ENCODE assay signal across 28 cellular contexts in the genomic region with DNA sequence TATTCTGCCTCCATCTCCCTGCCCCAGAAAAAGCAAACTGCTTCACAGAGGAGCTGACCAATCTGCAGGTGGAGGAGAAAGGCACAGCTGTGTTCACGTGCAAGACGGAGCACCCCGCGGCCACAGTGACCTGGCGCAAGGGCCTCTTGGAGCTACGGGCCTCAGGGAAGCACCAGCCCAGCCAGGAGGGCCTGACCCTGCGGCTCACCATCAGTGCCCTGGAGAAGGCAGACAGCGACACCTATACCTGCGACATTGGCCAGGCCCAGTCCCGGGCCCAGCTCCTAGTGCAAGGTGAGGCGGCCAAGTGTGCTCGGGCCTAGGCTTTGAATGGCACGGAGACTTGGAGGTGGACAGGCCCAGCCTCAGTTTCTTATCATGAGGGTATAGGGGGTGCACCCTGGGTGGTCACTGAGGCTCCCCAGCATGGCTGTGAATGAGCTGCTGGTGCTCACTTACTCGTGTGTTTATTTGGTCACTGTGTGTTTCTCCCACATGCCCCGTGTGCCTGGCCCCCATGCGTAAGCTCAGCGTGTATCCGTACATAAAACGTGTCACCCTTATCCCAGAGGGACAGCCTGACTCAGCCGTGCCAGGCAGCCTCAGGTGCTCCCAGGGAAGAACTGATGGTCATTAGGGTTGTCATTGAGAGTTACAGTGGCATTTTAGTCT.
A peak's percentile ranks its signal among the peaks of the same experiment; 100 is the strongest.
DNase-seq lines count a peak whose midpoint lies in the region; FAIRE-seq and TF ChIP-seq lines count a peak whose summit lies in the region.
"Had no signal": no experiment of that assay in that cellular context is flagged by ENCODE, and none has a peak within 500 bp of the region (broad histone marks: within the 10 kb centered on the region; RNA-seq: fewer than 3 reads in every experiment).

No MANE protein-coding gene starts in this region.

- WGBS in transverse colon (ENCODE audit: low coverage in 1 of 2), 2 donors, result 85 to 96% methylated on average over 5 to 16 of the region's 20 CpGs

- H3K27ac ChIP-seq in cardiac muscle cell (peak overlapping the region; percentile 30), neural progenitor cell (no peak overlapping the region), transverse colon (no peak overlapping the region)
- H3K27ac ChIP-seq: A549, PC-9, prostate gland, skin epidermis, stomach, tibial artery had no signal

- H3K36me3 ChIP-seq in cardiac muscle cell (peaks cover 91% of the 10 kb centered on the region), neural progenitor cell (no peaks in the 10 kb centered on the region), transverse colon (no peaks in the 10 kb centered on the region)
- H3K36me3 ChIP-seq: prostate gland had no signal

- peaks cover 3% of the 10 kb centered on the region for H3K4me1 Mint-ChIP-seq in activated naive CD4-positive, alpha-beta T cell treated with anti-CD3 and anti-CD28 coated beads, Interleukin-2, amount 10 ng/mL, durations not matched to agents 7 days and 5 days
- peaks cover 4% of the 10 kb centered on the region for H3K4me1 Mint-ChIP-seq in neural progenitor cell
- H3K4me1 Mint-ChIP-seq: B cell, neural crest cell, WTC11 had no signal

- no peak for TF ChIP-seq POLR2A in transverse colon (IDR thresholded peaks at IDR 0.05)

- TF ChIP-seq CTCF in cardiac muscle cell (IDR thresholded peaks at IDR 0.05; ENCODE audit: low read depth, low read length) (no peak), neural progenitor cell (IDR thresholded peaks at IDR 0.05) (no peak), transverse colon (IDR thresholded peaks at IDR 0.05) (no peak), D721Med (IDR thresholded peaks at IDR 0.05; ENCODE audit: insufficient read depth, missing control alignments) (no peak)

- intact Hi-C loops in transverse colon (cut with DNase I; ENCODE audit: low total_unique reads), result no loop called here

- FAIRE-seq in D721Med (lab: Jason Lieb, UNC), result no peak
- FAIRE-seq: A549, GM19239, H54, islet of Langerhans had no signal

- in situ Hi-C loops in transverse colon (cut with MboI; ENCODE audit: low pct_ligation_motif_present in 1 of 4, low pct_unique_long_range_greater_than_20kb in 1 of 4, low sequenced_read_pairs in 3 of 4), result no loop called here

- H3K9ac ChIP-seq in neural progenitor cell, result no peak overlapping the region

- H3K9me3 ChIP-seq in cardiac muscle cell (ENCODE audit: low read depth) (no peaks in the 10 kb centered on the region), neural progenitor cell (ENCODE audit: low read depth) (no peaks in the 10 kb centered on the region), transverse colon (no peaks in the 10 kb centered on the region)
- H3K9me3 ChIP-seq: A549, mucosa of descending colon, prostate gland, stomach, tibial artery had no signal

- no peaks in the 10 kb centered on the region for H3K79me2 ChIP-seq in neural progenitor cell (ENCODE audit: low read depth)

- H3K27me3 ChIP-seq in cardiac muscle cell (no peaks in the 10 kb centered on the region), neural progenitor cell (no peaks in the 10 kb centered on the region), transverse colon (no peaks in the 10 kb centered on the region)
- H3K27me3 ChIP-seq: stomach, tibial artery had no signal

- H3K27me3 Mint-ChIP-seq in activated naive CD4-positive, alpha-beta T cell treated with anti-CD3 and anti-CD28 coated beads, Interleukin-2, amount 10 ng/mL, durations not matched to agents 7 days and 5 days, result no peaks in the 10 kb centered on the region
- peaks cover 5% of the 10 kb centered on the region for H3K27me3 Mint-ChIP-seq in neural progenitor cell (ENCODE audit: insufficient read depth, low read depth)
- H3K27me3 Mint-ChIP-seq: activated T-helper 17 cell treated with anti-CD3 and anti-CD28 coated beads, Interleukin-2, amount 50 U/mL, for 72 hours; B cell had no signal

- no peaks in the 10 kb centered on the region for H3K9me3 Mint-ChIP-seq in activated naive CD4-positive, alpha-beta T cell treated with anti-CD3 and anti-CD28 coated beads, Interleukin-2, amount 10 ng/mL, durations not matched to agents 7 days and 5 days
- no peaks in the 10 kb centered on the region for H3K9me3 Mint-ChIP-seq in neural progenitor cell
- H3K9me3 Mint-ChIP-seq: activated T-helper 17 cell treated with anti-CD3 and anti-CD28 coated beads, Interleukin-2, amount 50 U/mL, for 72 hours; neural crest cell; WTC11 had no signal

- no peaks in the 10 kb centered on the region for H3F3A ChIP-seq in neural progenitor cell (ENCODE audit: low read depth)

- CTCF ChIA-PET in activated naive CD4-positive, alpha-beta T cell treated with anti-CD3 and anti-CD28 coated beads, Interleukin-2, amount 10 ng/mL, durations not matched to agents 7 days and 5 days (lab: Charles Lee), result interaction anchor here (0.6 kb wide), 1 partner anchor 172 kb away, joined by 3 read pairs; no protein-coding TSS in a partner anchor

- H3K4me3 ChIP-seq in cardiac muscle cell (no peak overlapping the region), neural progenitor cell (no peak overlapping the region), transverse colon (no peak overlapping the region)
- H3K4me3 ChIP-seq: A549, lung, mucosa of descending colon, PC-9, prostate gland, skin epidermis, stomach, tibial artery had no signal

- no peak for TF ChIP-seq EP300 in transverse colon (IDR thresholded peaks at IDR 0.05; ENCODE audit: low read depth)

- DNase-seq in activated naive CD4-positive, alpha-beta T cell treated with anti-CD3 and anti-CD28 coated beads, Interleukin-2, amount 10 ng/mL, durations not matched to agents 7 days and 5 days, result peak; percentile 13
- DNase-seq in activated naive CD4-positive, alpha-beta T cell treated with Interleukin-2 at 50 U/mL for 16 hours, result no peak
- DNase-seq in cardiac muscle cell (ENCODE audit: low read depth in 1 of 2, low spot score in 1 of 2) (no peak), neural progenitor cell (ENCODE audit: low spot score) (no peak), transverse colon (peak; percentile 1), D721Med (ENCODE audit: insufficient read length, low spot score) (no peak), NCI-H526 treated with DMSO at 0.1 percent for 48 hours (lab: John Stamatoyannopoulos, UW) (no peak), anterior cingulate cortex (lab: John Stamatoyannopoulos, UW) (no peak)
- DNase-seq: NCI-H1092; NCI-H1694 treated with DMSO at 0.1 percent for 48 hours; NCI-H524 treated with DMSO at 0.1 percent for 48 hours; PC-9; SIG-M5; stimulated activated CD4-positive, alpha-beta T cell treated with anti-CD3 and anti-CD28 coated beads, Interleukin-1b, Interleukin-23, amount 100 ng/mL, for 48 hours; stomach; tibial artery had no signal

- H3K36me3 Mint-ChIP-seq in activated naive CD4-positive, alpha-beta T cell treated with anti-CD3 and anti-CD28 coated beads, Interleukin-2, amount 10 ng/mL, durations not matched to agents 7 days and 5 days, result no peaks in the 10 kb centered on the region
- peaks cover 15% of the 10 kb centered on the region for H3K36me3 Mint-ChIP-seq in neural progenitor cell

- no peaks in the 10 kb centered on the region for H4K20me1 ChIP-seq in neural progenitor cell (ENCODE audit: low read depth)

- H3K4me1 ChIP-seq in cardiac muscle cell (ENCODE audit: low read depth) (no peaks in the 10 kb centered on the region), neural progenitor cell (no peaks in the 10 kb centered on the region), transverse colon (no peaks in the 10 kb centered on the region)
- H3K4me1 ChIP-seq: A549, prostate gland, stomach, tibial artery had no signal

- H3K27ac Mint-ChIP-seq in activated naive CD4-positive, alpha-beta T cell treated with anti-CD3 and anti-CD28 coated beads, Interleukin-2, amount 10 ng/mL, durations not matched to agents 7 days and 5 days, result no peak overlapping the region
- peak overlapping the region; percentile 86 for H3K27ac Mint-ChIP-seq in neural progenitor cell
- H3K27ac Mint-ChIP-seq: activated T-helper 17 cell treated with anti-CD3 and anti-CD28 coated beads, Interleukin-2, amount 50 U/mL, for 72 hours; B cell; WTC11 had no signal

- no peak overlapping the region for H3K4me2 ChIP-seq in neural progenitor cell
- H3K4me2 ChIP-seq: A549, PC-9 had no signal

- no peak overlapping the region for H2AFZ ChIP-seq in neural progenitor cell (replicated peaks)
- H2AFZ ChIP-seq: PC-9 had no signal

- no peak overlapping the region for H3K4me3 Mint-ChIP-seq in activated naive CD4-positive, alpha-beta T cell treated with anti-CD3 and anti-CD28 coated beads, Interleukin-2, amount 10 ng/mL, durations not matched to agents 7 days and 5 days
- no peak overlapping the region for H3K4me3 Mint-ChIP-seq in neural progenitor cell
- H3K4me3 Mint-ChIP-seq: activated T-helper 17 cell treated with anti-CD3 and anti-CD28 coated beads, Interleukin-2, amount 50 U/mL, for 72 hours; B cell; neural crest cell; WTC11 had no signal

Comparison
In these comparisons a context has a peak if more than half of its experiments do, and no peak if none do; other contexts are left out.
1. DNase-seq: peak in activated naive CD4-positive, alpha-beta T cell treated with anti-CD3 and anti-CD28 coated beads, Interleukin-2, amount 10 ng/mL, durations not matched to agents 7 days and 5 days (single experiment) and transverse colon (single experiment); none in activated naive CD4-positive, alpha-beta T cell treated with Interleukin-2 at 50 U/mL for 16 hours (single experiment), cardiac muscle cell (0 of 2), neural progenitor cell (single experiment), D721Med (single experiment), NCI-H526 treated with DMSO at 0.1 percent for 48 hours (single experiment) and anterior cingulate cortex (0 of 58).